ENCODE assay signal across 20 cellular contexts in genomic region chr12:108190529-108190928, GRCh38.
DNase-seq lines count a peak whose midpoint lies in the region; ATAC-seq and TF ChIP-seq lines count a peak whose summit lies in the region.
"Had no signal": no experiment of that assay in that cellular context is flagged by ENCODE, and none has a peak within 500 bp of the region (broad histone marks: within the 10 kb centered on the region; RNA-seq: fewer than 3 reads in every experiment).

No MANE protein-coding gene starts in this region.

- H3K27me3 Mint-ChIP-seq in brain: no peaks in the 10 kb centered on the region
- H3K27me3 Mint-ChIP-seq in naive thymus-derived CD8-positive, alpha-beta T cell: peaks cover 15 to 43% (median 29%) of the 10 kb centered on the region in 5 donors
- H3K27me3 Mint-ChIP-seq: activated naive CD4-positive, alpha-beta T cell treated with anti-CD3 and anti-CD28 coated beads, Interleukin-2, amount 10 ng/mL, durations not matched to agents 7 days and 5 days had no signal

- no peaks in the 10 kb centered on the region for H3K9me3 ChIP-seq in right cardiac atrium (ENCODE audit: control insufficient read depth, low read length)
- H3K9me3 ChIP-seq: mucosa of descending colon had no signal

- peak overlapping the region; percentile 12 for H3K27ac ChIP-seq in right cardiac atrium (ENCODE audit: low read length)
- H3K27ac ChIP-seq: KMS-11 had no signal

- H3K4me1 Mint-ChIP-seq in brain: peaks cover 15% of the 10 kb centered on the region
- H3K4me1 Mint-ChIP-seq in naive thymus-derived CD8-positive, alpha-beta T cell: no peaks in the 10 kb centered on the region
- H3K4me1 Mint-ChIP-seq: activated naive CD4-positive, alpha-beta T cell treated with anti-CD3 and anti-CD28 coated beads, Interleukin-2, amount 10 ng/mL, durations not matched to agents 7 days and 5 days had no signal

- intact Hi-C loops in right cardiac atrium (cut with DNase I): loop anchor here in 2 of 4 donors (5.0 to 10.0 kb wide), 5 partner anchors 73 to 273 kb away; no protein-coding TSS in a partner anchor
- intact Hi-C loops in sciatic nerve (cut with DNase I): no loop called here

- H3K27me3 ChIP-seq in right cardiac atrium (ENCODE audit: control insufficient read depth, insufficient read depth): no peaks in the 10 kb centered on the region

- peak overlapping the region in 3 of 5 experiments; percentile 28 to 64 (median 32) for H3K4me3 Mint-ChIP-seq in brain
- no peak overlapping the region for H3K4me3 Mint-ChIP-seq in naive thymus-derived CD8-positive, alpha-beta T cell
- H3K4me3 Mint-ChIP-seq: activated naive CD4-positive, alpha-beta T cell treated with anti-CD3 and anti-CD28 coated beads, Interleukin-2, amount 10 ng/mL, durations not matched to agents 7 days and 5 days had no signal

- H3K36me3 Mint-ChIP-seq in brain: no peaks in the 10 kb centered on the region
- H3K36me3 Mint-ChIP-seq in naive thymus-derived CD8-positive, alpha-beta T cell: no peaks in the 10 kb centered on the region
- H3K36me3 Mint-ChIP-seq: activated naive CD4-positive, alpha-beta T cell treated with anti-CD3 and anti-CD28 coated beads, Interleukin-2, amount 10 ng/mL, durations not matched to agents 7 days and 5 days had no signal

- DNase-seq in NCI-H187 (lab: John Stamatoyannopoulos, UW): peak; percentile 83 to 92
- no peak for DNase-seq in right cardiac atrium
- no peak for DNase-seq in sciatic nerve (ENCODE audit: low spot score)
- DNase-seq in NCI-H2029 treated with DMSO at 0.1 percent for 48 hours (lab: John Stamatoyannopoulos, UW): no peak
- DNase-seq in naive thymus-derived CD8-positive, alpha-beta T cell: no peak
- no peak for DNase-seq in AG08396 (ENCODE audit: low spot score)
- DNase-seq: activated CD4-positive, alpha-beta T cell treated with anti-CD3 and anti-CD28 coated beads for 1 hour; activated CD8-positive, alpha-beta memory T cell treated with anti-CD3 and anti-CD28 coated beads for 24 hours; activated naive CD4-positive, alpha-beta T cell treated with anti-CD3 and anti-CD28 coated beads, Interleukin-2, amount 10 ng/mL, durations not matched to agents 7 days and 5 days; activated T-cell treated with anti-CD3 and anti-CD28 coated beads, Interleukin-2, amount 50 U/mL, for 48 hours; aorta; H7; mucosa of descending colon; MV-4-11; NCI-H748 treated with DMSO at 0.1 percent for 48 hours; stimulated activated CD4-positive, alpha-beta T cell treated with anti-CD3 and anti-CD28 coated beads, Interleukin-15, amount 100 ng/mL, for 24 hours had no signal

- 42% methylated on average over 3 of the region's 3 CpGs for WGBS in right cardiac atrium

- no peaks in the 10 kb centered on the region for H3K4me1 ChIP-seq in right cardiac atrium (ENCODE audit: control insufficient read depth, insufficient read depth, low read length)

- H3K4me3 ChIP-seq in right cardiac atrium (ENCODE audit: low read length): no peak overlapping the region
- H3K4me3 ChIP-seq: mucosa of descending colon had no signal

- POLR2A ChIA-PET in naive thymus-derived CD8-positive, alpha-beta T cell (lab: Charles Lee): no interaction called here

- H3K27ac Mint-ChIP-seq in brain: peak overlapping the region in 2 of 5 experiments; percentile 88 to 97
- H3K27ac Mint-ChIP-seq in naive thymus-derived CD8-positive, alpha-beta T cell: no peak overlapping the region
- H3K27ac Mint-ChIP-seq: activated naive CD4-positive, alpha-beta T cell treated with anti-CD3 and anti-CD28 coated beads, Interleukin-2, amount 10 ng/mL, durations not matched to agents 7 days and 5 days had no signal

- no peak for TF ChIP-seq CTCF in brain (conservative IDR thresholded peaks at IDR 0.05)

- H3K9me3 Mint-ChIP-seq in brain: peaks cover 0 to 5% (median 0%) of the 10 kb centered on the region in 5 experiments
- no peaks in the 10 kb centered on the region for H3K9me3 Mint-ChIP-seq in naive thymus-derived CD8-positive, alpha-beta T cell
- H3K9me3 Mint-ChIP-seq: activated naive CD4-positive, alpha-beta T cell treated with anti-CD3 and anti-CD28 coated beads, Interleukin-2, amount 10 ng/mL, durations not matched to agents 7 days and 5 days had no signal

- ATAC-seq in right cardiac atrium (peak; percentile 42 to 58), sciatic nerve (peak; percentile 90), GM19452 (IDR thresholded peaks at IDR 0.05; ENCODE audit: unreplicated experiment) (no peak)
- ATAC-seq in naive thymus-derived CD8-positive, alpha-beta T cell: no peak
- ATAC-seq: left lobe of liver, mucosa of descending colon had no signal

Comparison
In these comparisons a context has a peak if more than half of its experiments do, and no peak if none do; other contexts are left out.
1. DNase-seq: peak in NCI-H187 (2 of 2); none in right cardiac atrium (0 of 3), sciatic nerve (single experiment), NCI-H2029 treated with DMSO at 0.1 percent for 48 hours (single experiment), naive thymus-derived CD8-positive, alpha-beta T cell (0 of 10) and AG08396 (single experiment).
2. H3K4me3 Mint-ChIP-seq: peak in brain (3 of 5); none in naive thymus-derived CD8-positive, alpha-beta T cell (0 of 10).
3. ATAC-seq: peak in right cardiac atrium (2 of 2) and sciatic nerve (single experiment); none in GM19452 (single experiment) and naive thymus-derived CD8-positive, alpha-beta T cell (0 of 2).